Comparison of ENCODE assay signal across 27 cellular contexts in the genomic region with DNA sequence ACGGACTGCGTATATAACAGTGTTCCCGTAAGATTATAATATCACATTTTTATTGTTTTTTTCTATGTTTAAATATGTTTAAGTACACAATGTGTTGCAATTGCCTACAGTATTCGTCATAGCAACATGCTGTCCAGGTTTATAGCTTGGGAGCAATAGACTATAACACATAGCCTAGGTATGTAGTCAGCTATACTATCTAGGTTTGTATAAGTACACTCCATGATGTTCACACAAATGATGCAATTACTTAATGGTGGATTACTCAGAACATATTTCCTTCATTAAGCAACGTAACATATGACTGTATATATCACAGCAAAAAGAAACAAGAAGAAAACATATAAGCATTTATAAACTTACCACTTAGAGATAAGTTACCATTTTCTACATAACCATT.
"Had no signal": no experiment of that assay in that cellular context is flagged by ENCODE, and none has a peak within 500 bp of the region (broad histone marks: within the 10 kb centered on the region; RNA-seq: fewer than 3 reads in every experiment).

No MANE protein-coding gene starts in this region.

- DNase-seq: activated CD4-positive, alpha-beta memory T cell treated with anti-CD3 and anti-CD28 coated beads for 36 hours; activated CD4-positive, alpha-beta T cell treated with anti-CD3 and anti-CD28 coated beads for 36 hours; activated CD4-positive, alpha-beta T cell treated with anti-CD3 and anti-CD28 coated beads, Interleukin-2, amount 10 ng/mL, durations not matched to agents 24 days and 14 days; activated CD4-positive, CD25-positive, alpha-beta regulatory T cell; activated CD4-positive, CD25-positive, alpha-beta regulatory T cell treated with anti-CD3 and anti-CD28 coated beads, Interleukin-2, amount 50 U/mL, for 72 hours; activated CD8-positive, alpha-beta memory T cell treated with anti-CD3 and anti-CD28 coated beads, Interleukin-2, amount 10 ng/mL, durations not matched to agents 7 days and 5 days; activated CD8-positive, alpha-beta memory T cell treated with anti-CD3 and anti-CD28 coated beads, Interleukin-2, amount 50 U/mL, for 4 hours; activated CD8-positive, alpha-beta T cell treated with anti-CD3 and anti-CD28 coated beads, Interleukin-2, amount 10 ng/mL, durations not matched to agents 7 days and 5 days; activated effector memory CD4-positive, alpha-beta T cell treated with anti-CD3 and anti-CD28 coated beads, Interleukin-2, amount 50 U/mL, for 16 hours; activated naive CD4-positive, alpha-beta T cell treated with anti-CD3 and anti-CD28 coated beads for 36 hours; activated naive CD8-positive, alpha-beta T cell treated with anti-CD3 and anti-CD28 coated beads for 36 hours; activated T-cell treated with anti-CD3 and anti-CD28 coated beads, Interleukin-2, amount 50 U/mL, for 1 hour; activated T-cell treated with anti-CD3 and anti-CD28 coated beads, Interleukin-2, amount 50 U/mL, for 48 hours; anterior cingulate cortex; body of pancreas; dorsolateral prefrontal cortex; effector memory CD4-positive, alpha-beta T cell; endodermal cell; esophagus squamous epithelium; head of caudate nucleus; T-helper 2 cell had no signal

- H3K36me3 Mint-ChIP-seq: activated CD4-positive, alpha-beta memory T cell treated with anti-CD3 and anti-CD28 coated beads for 36 hours; activated CD8-positive, alpha-beta memory T cell treated with anti-CD3 and anti-CD28 coated beads, Interleukin-2, amount 10 ng/mL, durations not matched to agents 7 days and 5 days; activated naive CD4-positive, alpha-beta T cell treated with anti-CD3 and anti-CD28 coated beads, Interleukin-2, amount 50 U/mL, for 24 hours; activated naive CD8-positive, alpha-beta T cell treated with anti-CD3 and anti-CD28 coated beads for 36 hours had no signal

- H3K36me3 ChIP-seq: esophagus squamous epithelium had no signal

- H3K27ac Mint-ChIP-seq: activated CD4-positive, alpha-beta memory T cell treated with anti-CD3 and anti-CD28 coated beads for 36 hours; activated CD4-positive, alpha-beta T cell treated with anti-CD3 and anti-CD28 coated beads for 36 hours; activated CD4-positive, alpha-beta T cell treated with anti-CD3 and anti-CD28 coated beads, Interleukin-2, amount 10 ng/mL, durations not matched to agents 24 days and 14 days; activated CD8-positive, alpha-beta memory T cell treated with anti-CD3 and anti-CD28 coated beads, Interleukin-2, amount 10 ng/mL, durations not matched to agents 7 days and 5 days; activated CD8-positive, alpha-beta T cell treated with anti-CD3 and anti-CD28 coated beads, Interleukin-2, amount 10 ng/mL, durations not matched to agents 7 days and 5 days; activated naive CD4-positive, alpha-beta T cell treated with anti-CD3 and anti-CD28 coated beads for 36 hours; activated naive CD4-positive, alpha-beta T cell treated with anti-CD3 and anti-CD28 coated beads, Interleukin-2, amount 50 U/mL, for 24 hours; activated naive CD8-positive, alpha-beta T cell treated with anti-CD3 and anti-CD28 coated beads for 36 hours; activated T-helper 1 cell treated with anti-CD3 and anti-CD28 coated beads, Interleukin-12 subunit alpha, Interleukin-12 subunit beta, Interleukin-2, Interleukin-4 antibody, amounts not matched to agents 30 ng/mL and 10 ng/mL and 1 ng/mL, durations not matched to agents 14 hours and 24 hours and 36 hours; activated T-helper 2 cell treated with anti-CD3 and anti-CD28 coated beads, Interferon-gamma antibody, Interleukin-2, Interleukin-4, amounts not matched to agents 10 μg/mL and 5 μg/mL and 100 μg/mL, durations not matched to agents 14 hours and 24 hours and 36 hours; dendritic cell treated with granulocyte-macrophage colony-stimulating factor and Interleukin-4, amounts not matched to agents 40 ng/mL and 50 ng/mL, for 4 days; endodermal cell had no signal

- H3K4me3 Mint-ChIP-seq: activated CD4-positive, alpha-beta memory T cell treated with anti-CD3 and anti-CD28 coated beads for 36 hours; activated CD4-positive, alpha-beta T cell treated with anti-CD3 and anti-CD28 coated beads for 36 hours; activated CD4-positive, alpha-beta T cell treated with anti-CD3 and anti-CD28 coated beads, Interleukin-2, amount 10 ng/mL, durations not matched to agents 24 days and 14 days; activated CD8-positive, alpha-beta memory T cell treated with anti-CD3 and anti-CD28 coated beads, Interleukin-2, amount 10 ng/mL, durations not matched to agents 7 days and 5 days; activated CD8-positive, alpha-beta T cell treated with anti-CD3 and anti-CD28 coated beads, Interleukin-2, amount 10 ng/mL, durations not matched to agents 7 days and 5 days; activated naive CD4-positive, alpha-beta T cell treated with anti-CD3 and anti-CD28 coated beads for 36 hours; activated naive CD4-positive, alpha-beta T cell treated with anti-CD3 and anti-CD28 coated beads, Interleukin-2, amount 50 U/mL, for 24 hours; activated naive CD8-positive, alpha-beta T cell treated with anti-CD3 and anti-CD28 coated beads for 36 hours; activated T-helper 1 cell treated with anti-CD3 and anti-CD28 coated beads, Interleukin-12 subunit alpha, Interleukin-12 subunit beta, Interleukin-2, Interleukin-4 antibody, amounts not matched to agents 30 ng/mL and 10 ng/mL and 1 ng/mL, durations not matched to agents 14 hours and 24 hours and 36 hours; central memory CD8-positive, alpha-beta T cell; dendritic cell treated with granulocyte-macrophage colony-stimulating factor and Interleukin-4, amounts not matched to agents 40 ng/mL and 50 ng/mL, for 4 days; endodermal cell had no signal

- H3K27me3 Mint-ChIP-seq: activated CD4-positive, alpha-beta memory T cell treated with anti-CD3 and anti-CD28 coated beads for 36 hours; activated CD4-positive, alpha-beta T cell treated with anti-CD3 and anti-CD28 coated beads for 36 hours; activated CD4-positive, alpha-beta T cell treated with anti-CD3 and anti-CD28 coated beads, Interleukin-2, amount 10 ng/mL, durations not matched to agents 24 days and 14 days; activated CD8-positive, alpha-beta memory T cell treated with anti-CD3 and anti-CD28 coated beads, Interleukin-2, amount 10 ng/mL, durations not matched to agents 7 days and 5 days; activated naive CD4-positive, alpha-beta T cell treated with anti-CD3 and anti-CD28 coated beads, Interleukin-2, amount 50 U/mL, for 24 hours; activated naive CD8-positive, alpha-beta T cell treated with anti-CD3 and anti-CD28 coated beads for 36 hours; central memory CD8-positive, alpha-beta T cell; dendritic cell treated with granulocyte-macrophage colony-stimulating factor and Interleukin-4, amounts not matched to agents 40 ng/mL and 50 ng/mL, for 4 days had no signal

- ATAC-seq: activated CD4-positive, alpha-beta T cell treated with anti-CD3 and anti-CD28 coated beads for 36 hours; activated CD8-positive, alpha-beta memory T cell treated with anti-CD3 and anti-CD28 coated beads, Interleukin-2, amount 10 ng/mL, durations not matched to agents 7 days and 5 days; activated CD8-positive, alpha-beta T cell treated with anti-CD3 and anti-CD28 coated beads, Interleukin-2, amount 10 ng/mL, durations not matched to agents 7 days and 5 days; body of pancreas had no signal

- H3K27me3 ChIP-seq: body of pancreas, esophagus squamous epithelium had no signal

- H3K9me3 Mint-ChIP-seq: activated naive CD4-positive, alpha-beta T cell treated with anti-CD3 and anti-CD28 coated beads, Interleukin-2, amount 50 U/mL, for 24 hours; activated T-helper 1 cell treated with anti-CD3 and anti-CD28 coated beads, Interleukin-12 subunit alpha, Interleukin-12 subunit beta, Interleukin-2, Interleukin-4 antibody, amounts not matched to agents 30 ng/mL and 10 ng/mL and 1 ng/mL, durations not matched to agents 14 hours and 24 hours and 36 hours; dendritic cell treated with granulocyte-macrophage colony-stimulating factor and Interleukin-4, amounts not matched to agents 40 ng/mL and 50 ng/mL, for 4 days; endodermal cell had no signal

- H3K4me1 ChIP-seq: body of pancreas, esophagus squamous epithelium had no signal

- H3K4me3 ChIP-seq: body of pancreas, coronary artery, dorsolateral prefrontal cortex, esophagus squamous epithelium had no signal

- H3K27ac ChIP-seq: body of pancreas, coronary artery, dorsolateral prefrontal cortex, esophagus squamous epithelium had no signal

- H3K9me3 ChIP-seq: body of pancreas, esophagus squamous epithelium had no signal

- H3K4me1 Mint-ChIP-seq: activated CD4-positive, alpha-beta T cell treated with anti-CD3 and anti-CD28 coated beads for 36 hours; activated CD4-positive, alpha-beta T cell treated with anti-CD3 and anti-CD28 coated beads, Interleukin-2, amount 10 ng/mL, durations not matched to agents 24 days and 14 days; activated CD8-positive, alpha-beta memory T cell treated with anti-CD3 and anti-CD28 coated beads, Interleukin-2, amount 10 ng/mL, durations not matched to agents 7 days and 5 days; activated naive CD4-positive, alpha-beta T cell treated with anti-CD3 and anti-CD28 coated beads, Interleukin-2, amount 50 U/mL, for 24 hours; activated naive CD8-positive, alpha-beta T cell treated with anti-CD3 and anti-CD28 coated beads for 36 hours; central memory CD8-positive, alpha-beta T cell had no signal
